Comparison of ENCODE assay signal across 23 cellular contexts in the genomic region with DNA sequence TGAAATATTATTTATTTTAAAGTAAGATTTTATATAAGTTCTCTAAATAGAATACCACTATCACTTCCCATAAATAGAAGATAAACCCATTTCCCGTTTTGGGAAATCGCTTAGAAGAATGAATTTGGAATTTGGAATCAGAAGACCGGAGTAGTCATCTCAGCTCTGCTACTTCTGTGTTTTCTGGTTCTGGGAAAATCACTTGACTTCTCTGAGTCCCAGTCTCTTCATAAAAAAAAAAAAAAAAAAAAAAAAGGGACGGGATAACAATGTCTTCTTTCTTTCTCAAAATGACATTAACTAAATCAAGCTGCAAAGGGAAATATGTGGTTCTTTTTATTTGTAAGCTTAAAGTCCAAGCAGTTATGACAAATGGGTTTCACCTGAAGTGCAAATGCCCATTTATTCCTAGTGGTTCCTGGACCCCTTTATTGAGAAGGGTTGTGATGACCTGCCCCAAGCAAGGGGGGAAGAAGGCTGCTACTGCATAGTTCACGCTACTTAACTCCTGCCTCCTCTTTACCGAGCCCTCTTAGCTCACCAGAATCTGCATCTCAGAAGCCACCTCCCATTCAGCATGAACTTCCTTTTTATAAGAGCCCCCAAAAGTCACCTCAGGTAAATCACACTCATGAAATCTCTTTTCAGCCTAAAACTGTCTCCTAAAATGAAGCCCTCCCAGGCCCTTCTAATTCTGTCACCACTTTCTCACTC. TPM values are rescaled to one million over a fixed set of nuclear protein-coding genes. Genes with fewer than 3 reads are reported as not detected.
DNase-seq lines count a peak whose midpoint lies in the region; ATAC-seq and TF ChIP-seq lines count a peak whose summit lies in the region.
"Had no signal": no experiment of that assay in that cellular context is flagged by ENCODE, and none has a peak within 500 bp of the region (broad histone marks: within the 10 kb centered on the region; RNA-seq: fewer than 3 reads in every experiment).

No MANE protein-coding gene starts in this region.

- H3K36me3 ChIP-seq in OCI-LY3 (replicated peaks; ENCODE audit: low read depth, low read length) (no peaks in the 10 kb centered on the region), endodermal cell (ENCODE audit: control insufficient read depth, insufficient read depth, low read length) (no peaks in the 10 kb centered on the region), neural progenitor cell (no peaks in the 10 kb centered on the region), transverse colon (no peaks in the 10 kb centered on the region)
- H3K36me3 ChIP-seq: cardiac muscle cell had no signal

- peak overlapping the region; percentile 0 for H3K27ac Mint-ChIP-seq in endodermal cell
- H3K27ac Mint-ChIP-seq in neural progenitor cell: peak overlapping the region; percentile 67
- no peak overlapping the region for H3K27ac Mint-ChIP-seq in HFFc6
- H3K27ac Mint-ChIP-seq: activated CD8-positive, alpha-beta T cell treated with anti-CD3 and anti-CD28 coated beads for 36 hours; stimulated activated naive B cell treated with anti-CD40 and anti-IgM and Interleukin-4, amounts not matched to agents 10 μg/mL and 1 μg/mL and 100 μg/mL, for 72 hours; type B pancreatic cell had no signal

- no peak overlapping the region for H3K9ac ChIP-seq in OCI-LY3 (ENCODE audit: low read length)
- no peak overlapping the region for H3K9ac ChIP-seq in endodermal cell (ENCODE audit: extremely low read depth, low read length, poor library complexity, severe bottlenecking)
- no peak overlapping the region for H3K9ac ChIP-seq in neural progenitor cell

- no peak for TF ChIP-seq POLR2A in transverse colon (IDR thresholded peaks at IDR 0.05)

- no peaks in the 10 kb centered on the region for H3K27me3 ChIP-seq in OCI-LY3 (ENCODE audit: low read depth, low read length)
- no peaks in the 10 kb centered on the region for H3K27me3 ChIP-seq in endodermal cell (ENCODE audit: control insufficient read depth, insufficient read depth, low read length, poor library complexity, severe bottlenecking)
- no peaks in the 10 kb centered on the region for H3K27me3 ChIP-seq in neural progenitor cell
- H3K27me3 ChIP-seq in transverse colon: no peaks in the 10 kb centered on the region
- H3K27me3 ChIP-seq: cardiac muscle cell had no signal

- H3K27me3 Mint-ChIP-seq in endodermal cell (ENCODE audit: insufficient read depth) (no peaks in the 10 kb centered on the region), neural progenitor cell (ENCODE audit: insufficient read depth, low read depth) (peaks cover 2% of the 10 kb centered on the region), HFFc6 (ENCODE audit: insufficient read depth) (no peaks in the 10 kb centered on the region; the same call in 1 of the 2 replicates)
- H3K27me3 Mint-ChIP-seq: activated CD8-positive, alpha-beta T cell treated with anti-CD3 and anti-CD28 coated beads for 36 hours; type B pancreatic cell had no signal

- no peaks in the 10 kb centered on the region for H3F3A ChIP-seq in neural progenitor cell (ENCODE audit: low read depth)

- H2AFZ ChIP-seq in OCI-LY3 (ENCODE audit: low read depth, low read length) (peak overlapping the region; percentile 16; the same call in 1 of the 2 replicates), neural progenitor cell (replicated peaks) (peak overlapping the region; percentile 93)

- TF ChIP-seq CTCF in OCI-LY3 (IDR thresholded peaks at IDR 0.05; ENCODE audit: low read depth, low read length) (no peak), endodermal cell (conservative IDR thresholded peaks at IDR 0.05) (no peak), neural progenitor cell (IDR thresholded peaks at IDR 0.05) (no peak), transverse colon (IDR thresholded peaks at IDR 0.05) (no peak), HFFc6 (IDR thresholded peaks at IDR 0.05) (no peak)

- no peaks in the 10 kb centered on the region for H4K20me1 ChIP-seq in OCI-LY3 (ENCODE audit: insufficient read depth, low read length)
- no peaks in the 10 kb centered on the region for H4K20me1 ChIP-seq in neural progenitor cell (ENCODE audit: low read depth)

- no peak for ATAC-seq in HG03439 (IDR thresholded peaks at IDR 0.05; ENCODE audit: unreplicated experiment)
- ATAC-seq: activated CD4-positive, CD25-positive, alpha-beta regulatory T cell treated with anti-CD3 and anti-CD28 coated beads, Interleukin-2, amount 50 U/mL, for 24 hours; activated CD8-positive, alpha-beta T cell treated with anti-CD3 and anti-CD28 coated beads for 36 hours had no signal

- WGBS in endodermal cell (ENCODE audit: insufficient coverage in 1 of 2, insufficient read length in 1 of 2), 2 experiments: 84 to 94% methylated on average over 3 to 6 of the region's 6 CpGs
- WGBS in transverse colon (ENCODE audit: low coverage in 1 of 2), 2 donors: 68 to 77% methylated on average over 4 to 6 of the region's 6 CpGs

- no peaks in the 10 kb centered on the region for H3K9me3 ChIP-seq in OCI-LY3 (ENCODE audit: insufficient read depth, low read length)
- H3K9me3 ChIP-seq in endodermal cell (ENCODE audit: control insufficient read depth, low read length): no peaks in the 10 kb centered on the region
- H3K9me3 ChIP-seq in neural progenitor cell (ENCODE audit: low read depth): no peaks in the 10 kb centered on the region
- no peaks in the 10 kb centered on the region for H3K9me3 ChIP-seq in transverse colon
- H3K9me3 ChIP-seq: mucosa of descending colon had no signal

- no peaks in the 10 kb centered on the region for H3K9me3 Mint-ChIP-seq in endodermal cell
- H3K9me3 Mint-ChIP-seq in neural progenitor cell: no peaks in the 10 kb centered on the region
- no peaks in the 10 kb centered on the region for H3K9me3 Mint-ChIP-seq in HFFc6
- H3K9me3 Mint-ChIP-seq: activated CD8-positive, alpha-beta T cell treated with anti-CD3 and anti-CD28 coated beads for 36 hours; stimulated activated naive B cell treated with anti-CD40 and anti-IgM and Interleukin-4, amounts not matched to agents 10 μg/mL and 1 μg/mL and 100 μg/mL, for 72 hours; type B pancreatic cell had no signal

- no peak overlapping the region for H3K4me3 ChIP-seq in OCI-LY3 (ENCODE audit: low read length)
- no peak overlapping the region for H3K4me3 ChIP-seq in endodermal cell (ENCODE audit: low read length)
- no peak overlapping the region for H3K4me3 ChIP-seq in neural progenitor cell
- H3K4me3 ChIP-seq in transverse colon: no peak overlapping the region
- H3K4me3 ChIP-seq: cardiac muscle cell, mucosa of descending colon had no signal

- H3K27ac ChIP-seq in OCI-LY3 (ENCODE audit: low read length) (no peak overlapping the region), endodermal cell (ENCODE audit: low read depth, low read length) (no peak overlapping the region), neural progenitor cell (no peak overlapping the region), transverse colon (peak overlapping the region; percentile 14 to 56 (median 50))
- H3K27ac ChIP-seq: cardiac muscle cell, HL-60, RWPE1 had no signal

- H3K36me3 Mint-ChIP-seq in endodermal cell (ENCODE audit: low read depth) (no peaks in the 10 kb centered on the region), neural progenitor cell (no peaks in the 10 kb centered on the region), HFFc6 (ENCODE audit: low read depth) (no peaks in the 10 kb centered on the region)
- H3K36me3 Mint-ChIP-seq: stimulated activated naive B cell treated with anti-CD40 and anti-IgM and Interleukin-4, amounts not matched to agents 10 μg/mL and 1 μg/mL and 100 μg/mL, for 72 hours; type B pancreatic cell had no signal

- in situ Hi-C loops in transverse colon (cut with MboI; ENCODE audit: low pct_ligation_motif_present in 1 of 4, low pct_unique_long_range_greater_than_20kb in 1 of 4, low sequenced_read_pairs in 3 of 4): no loop called here

- H3K4me3 Mint-ChIP-seq in endodermal cell (no peak overlapping the region), neural progenitor cell (no peak overlapping the region), HFFc6 (no peak overlapping the region)
- H3K4me3 Mint-ChIP-seq: activated CD8-positive, alpha-beta T cell treated with anti-CD3 and anti-CD28 coated beads for 36 hours; stimulated activated naive B cell treated with anti-CD40 and anti-IgM and Interleukin-4, amounts not matched to agents 10 μg/mL and 1 μg/mL and 100 μg/mL, for 72 hours; type B pancreatic cell had no signal

- H3K79me2 ChIP-seq in OCI-LY3 (ENCODE audit: low read length) (no peaks in the 10 kb centered on the region), neural progenitor cell (ENCODE audit: low read depth) (no peaks in the 10 kb centered on the region)

- intact Hi-C loops in transverse colon (cut with DNase I; ENCODE audit: low total_unique reads): no loop called here

- DNase-seq in endodermal cell: no peak
- DNase-seq in neural progenitor cell (ENCODE audit: low spot score): no peak
- DNase-seq in transverse colon: no peak
- DNase-seq in iPS-NIHi7 (ENCODE audit: extremely low spot score): no peak
- DNase-seq in HFFc6: no peak
- DNase-seq: activated CD8-positive, alpha-beta T cell treated with anti-CD3 and anti-CD28 coated beads for 36 hours; activated naive CD4-positive, alpha-beta T cell; activated T-cell treated with anti-CD3 and anti-CD28 coated beads, Interleukin-2, amount 50 U/mL, for 1 hour; amniotic stem cell; HCEC 1CT; left colon; mucosa of descending colon; NCI-H1436; NCI-H510A treated with DMSO at 0.1 percent for 48 hours; stimulated activated naive B cell treated with anti-CD40 and anti-IgM and Interleukin-4, amounts not matched to agents 10 μg/mL and 1 μg/mL and 100 μg/mL, for 72 hours; T1000 had no signal

- TF ChIP-seq EP300 in transverse colon (IDR thresholded peaks at IDR 0.05; ENCODE audit: low read depth): no peak

- peaks cover 9% of the 10 kb centered on the region; the same call in 1 of the 2 replicates for H3K4me1 ChIP-seq in OCI-LY3 (ENCODE audit: low read length)
- no peaks in the 10 kb centered on the region for H3K4me1 ChIP-seq in endodermal cell (ENCODE audit: control insufficient read depth, insufficient read depth, low read length)
- peaks cover 8% of the 10 kb centered on the region for H3K4me1 ChIP-seq in neural progenitor cell
- peaks cover 0 to 7% (median 0%) of the 10 kb centered on the region in 4 donors for H3K4me1 ChIP-seq in transverse colon

- H3K4me1 Mint-ChIP-seq in endodermal cell (peaks cover 8% of the 10 kb centered on the region), neural progenitor cell (peaks cover 5% of the 10 kb centered on the region), HFFc6 (ENCODE audit: low read depth) (no peaks in the 10 kb centered on the region)
- H3K4me1 Mint-ChIP-seq: stimulated activated naive B cell treated with anti-CD40 and anti-IgM and Interleukin-4, amounts not matched to agents 10 μg/mL and 1 μg/mL and 100 μg/mL, for 72 hours had no signal

- H3K4me2 ChIP-seq in OCI-LY3 (ENCODE audit: low read length) (no peak overlapping the region), neural progenitor cell (no peak overlapping the region)

RNA-seq across cellular contexts. Expression of a gene that starts 26.4 kb away (rescaled TPM):
- total RNA-seq in endodermal cell (10 to 100 TPM; 19.4 to 26.4 TPM), neural progenitor cell (ENCODE audit: low replicate concordance) (64.2 and 107 TPM in 2 replicates), transverse colon (10 to 100 TPM in 3 of 4 donors, 1 to 10 TPM in 1; 7.9 to 31.0 (median 15.0) TPM)
- polyA plus RNA-seq in endodermal cell (2013, experiment 1 of 2): 30.0 TPM
- polyA plus RNA-seq in endodermal cell (2013, experiment 2 of 2): 27.4 TPM
- total RNA-seq in HFFc6 (2021; fragmentation: NEBNext Ultra II Directional; extraction: Animal tissue kit (Norgen Biotek cat#: 25700)): 1 to 10 TPM; 1.4 to 3.7 (median 2.3) TPM

Comparison
In these comparisons a context has a peak if more than half of its experiments do, and no peak if none do; other contexts are left out.
1. H3K27ac ChIP-seq: peak in transverse colon (4 of 4); none in OCI-LY3 (single experiment), endodermal cell (single experiment) and neural progenitor cell (single experiment).